Comparison of ENCODE assay signal across 19 cellular contexts in genomic region chr1:219292341-219292740, GRCh38.
"Had no signal": no experiment of that assay in that cellular context is flagged by ENCODE, and none has a peak within 500 bp of the region (broad histone marks: within the 10 kb centered on the region; RNA-seq: fewer than 3 reads in every experiment).

No MANE protein-coding gene starts in this region.

- H3K27me3 Mint-ChIP-seq: T-cell had no signal

- H3K4me3 Mint-ChIP-seq: T-cell had no signal

- DNase-seq: KBM-7; MV-4-11; NCI-H1048; NCI-H1436; NCI-H187; NCI-H2029; NCI-H2081 treated with DMSO at 0.1 percent for 48 hours; NCI-H2227 treated with DMSO at 0.1 percent for 48 hours; NCI-H524 treated with DMSO at 0.1 percent for 48 hours; NCI-H69; NCI-H774; NK-92 treated with Interleukin-12 subunit alpha and Interleukin-12 subunit beta, amount 100 ng/mL, for 24 hours; PC-3; SHP77; SK-N-SH; SW 1271; T-cell had no signal

- H3K27ac Mint-ChIP-seq: T-cell had no signal

- H3K4me1 Mint-ChIP-seq: T-cell had no signal

- H3K9me3 Mint-ChIP-seq: T-cell had no signal

- H3K27ac ChIP-seq: HL-60, RWPE1 had no signal

- H3K9me3 ChIP-seq: SK-N-SH had no signal
